In genomic region chr18:23918395-23919032, GRCh38 we compare ENCODE assay signal across 8 cellular contexts.
A peak's percentile ranks its signal among the peaks of the same experiment; 100 is the strongest.
DNase-seq lines count a peak whose midpoint lies in the region; ATAC-seq and TF ChIP-seq lines count a peak whose summit lies in the region.

No MANE protein-coding gene starts in this region.

- intact Hi-C loops in dorsolateral prefrontal cortex (cut with DNase I): loop anchor here in 1 of 2 donors (5.0 kb wide), 1 partner anchor 106 kb away; no protein-coding TSS in a partner anchor

- DNase-seq in D341Med (ENCODE audit: low spot score) (peak; percentile 79), NCI-H460 (ENCODE audit: extremely low read depth, low read depth) (peak; percentile 61), dorsolateral prefrontal cortex (peak; percentile 13 to 85 (median 64)), lung microvascular endothelial cell (ENCODE audit: low read depth in 2 of 2) (peak; percentile 72 to 83), GOT3 (lab: John Stamatoyannopoulos, UW) (no peak)
- DNase-seq in activated CD4-positive, alpha-beta T cell treated with anti-CD3 and anti-CD28 coated beads, Interleukin-2, amount 50 U/mL, for 4 hours: peak; percentile 80 to 85
- peak; percentile 49 to 68 for DNase-seq in stimulated activated CD8-positive, alpha-beta memory T cell treated with anti-CD3 and anti-CD28 coated beads, Interleukin-15, amount 100 ng/mL, for 4 hours (ENCODE audit: low read depth in 2 of 2)

- H3K4me3 ChIP-seq in dorsolateral prefrontal cortex: no peak overlapping the region

- peaks cover 0 to 3% (median 0%) of the 10 kb centered on the region in 45 donors for H3K27me3 ChIP-seq in dorsolateral prefrontal cortex

- ATAC-seq in HG02884 (IDR thresholded peaks at IDR 0.05; ENCODE audit: unreplicated experiment): peak; percentile 69

- no peak overlapping the region for H3K27ac ChIP-seq in dorsolateral prefrontal cortex

- TF ChIP-seq CTCF in dorsolateral prefrontal cortex (IDR thresholded peaks at IDR 0.05 in 54 of 56, conservative IDR thresholded peaks at IDR 0.05 in 2 of 56; ENCODE audit: low read depth in 1 of 56, partially characterized antibody in 56 of 56): peak; percentile 41 to 87 (median 76)
